In the genomic region with DNA sequence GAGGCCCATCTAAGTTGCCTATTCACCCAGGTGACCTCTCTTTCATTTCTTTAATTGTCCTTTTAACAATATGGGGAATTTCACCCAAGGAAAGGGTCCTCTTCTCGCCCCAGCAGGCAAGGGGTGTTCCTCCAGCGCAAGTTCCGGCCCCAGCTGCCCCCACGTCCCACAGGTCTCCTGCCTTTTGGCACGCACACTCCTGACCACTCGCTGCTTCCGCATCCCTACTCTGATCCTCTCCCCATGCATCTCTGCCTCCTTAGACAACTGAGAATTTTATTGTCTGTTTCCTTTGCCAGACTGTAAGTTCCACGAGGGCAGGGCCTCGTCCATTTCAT, we compare ENCODE assay signal across 6 cellular contexts. TPM values are rescaled to one million over a fixed set of nuclear protein-coding genes. Genes with fewer than 3 reads are reported as not detected.
DNase-seq lines count a peak whose midpoint lies in the region; ATAC-seq and TF ChIP-seq lines count a peak whose summit lies in the region.

No MANE protein-coding gene starts in this region.

- H3K27me3 Mint-ChIP-seq in T-helper 1 cell treated with Interleukin-12 subunit alpha and Interleukin-12 subunit beta and Interleukin-4 antibody, amounts not matched to agents 30 μg/mL and 1 μg/mL, for 36 hours (ENCODE audit: low read depth), result peaks cover 4% of the 10 kb centered on the region

- no peaks in the 10 kb centered on the region for H3K9me3 Mint-ChIP-seq in T-helper 1 cell treated with Interleukin-12 subunit alpha and Interleukin-12 subunit beta and Interleukin-4 antibody, amounts not matched to agents 30 μg/mL and 1 μg/mL, for 36 hours

- H3K27me3 ChIP-seq in foreskin keratinocyte (no peaks in the 10 kb centered on the region), thoracic aorta (replicated peaks; ENCODE audit: insufficient read depth) (no peaks in the 10 kb centered on the region)

- peaks cover 32% of the 10 kb centered on the region for H3K4me1 Mint-ChIP-seq in T-helper 1 cell treated with Interleukin-12 subunit alpha and Interleukin-12 subunit beta and Interleukin-4 antibody, amounts not matched to agents 30 μg/mL and 1 μg/mL, for 36 hours (ENCODE audit: low read depth)

- H3K27ac ChIP-seq in foreskin keratinocyte (peak overlapping the region; percentile 45), thoracic aorta (peak overlapping the region; percentile 97 to 99)

- no peaks in the 10 kb centered on the region for H3K36me3 ChIP-seq in thoracic aorta

- peak overlapping the region; percentile 95 for H3K4me3 ChIP-seq in thoracic aorta

- DNase-seq in T-helper 1 cell, result no peak
- no peak for DNase-seq in foreskin keratinocyte
- no peak for DNase-seq in thoracic aorta (ENCODE audit: low spot score)
- no peak for DNase-seq in superior temporal gyrus (ENCODE audit: extremely low spot score)
- no peak for DNase-seq in activated CD8-positive, alpha-beta memory T cell treated with anti-CD3 and anti-CD28 coated beads, Interleukin-2, amount 50 U/mL, for 48 hours

- peak overlapping the region; percentile 93 for H3K27ac Mint-ChIP-seq in T-helper 1 cell treated with Interleukin-12 subunit alpha and Interleukin-12 subunit beta and Interleukin-4 antibody, amounts not matched to agents 30 μg/mL and 1 μg/mL, for 36 hours

- H3K4me3 Mint-ChIP-seq in T-helper 1 cell treated with Interleukin-12 subunit alpha and Interleukin-12 subunit beta and Interleukin-4 antibody, amounts not matched to agents 30 μg/mL and 1 μg/mL, for 36 hours, result peak overlapping the region; percentile 91

- TF ChIP-seq CTCF in foreskin keratinocyte (conservative IDR thresholded peaks at IDR 0.05), result no peak
- no peak for TF ChIP-seq CTCF in thoracic aorta (IDR thresholded peaks at IDR 0.05)

- peaks cover 39% of the 10 kb centered on the region for H3K36me3 Mint-ChIP-seq in T-helper 1 cell treated with Interleukin-12 subunit alpha and Interleukin-12 subunit beta and Interleukin-4 antibody, amounts not matched to agents 30 μg/mL and 1 μg/mL, for 36 hours (ENCODE audit: low read depth)

- H3K9me3 ChIP-seq in thoracic aorta, result no peaks in the 10 kb centered on the region

- ATAC-seq in foreskin keratinocyte (no peak), thoracic aorta (ENCODE audit: insufficient number of reproducible peaks, low FRiP score, low read depth) (peak; percentile 30)

- H3K4me1 ChIP-seq in foreskin keratinocyte (peaks cover 18% of the 10 kb centered on the region), thoracic aorta (ENCODE audit: control insufficient read depth in 1 of 2, low read depth in 2 of 2) (peaks cover 30 to 37% of the 10 kb centered on the region in 2 donors)

RNA-seq across cellular contexts. Expression of a gene that starts 0.7 kb away (rescaled TPM):
- total RNA-seq in foreskin keratinocyte (794 and 818 TPM in 2 replicates), thoracic aorta (100 to 1,000 TPM; 378 to 469 TPM)
- polyA plus RNA-seq in foreskin keratinocyte, result 894 and 918 TPM in 2 replicates

RNA-seq across cellular contexts. Expression of a gene that starts 44.5 kb away (rescaled TPM):
- total RNA-seq in foreskin keratinocyte (0.14 and 0.18 TPM in 2 replicates), thoracic aorta (1 to 10 TPM; 3.5 to 4.2 TPM)
- polyA plus RNA-seq in foreskin keratinocyte, result 0.11 and 0.12 TPM in 2 replicates

RNA-seq across cellular contexts. Expression of a gene that starts 49.5 kb away (rescaled TPM):
- total RNA-seq in foreskin keratinocyte (0.28 and 0.41 TPM in 2 replicates), thoracic aorta (1 to 10 TPM in 1 of 2 donors, under 1 TPM in 1; 0.41 to 4.4 TPM)
- 0.39 and 0.55 TPM in 2 replicates for polyA plus RNA-seq in foreskin keratinocyte

RNA-seq across cellular contexts. Expression of a gene that starts 53.6 kb away (rescaled TPM):
- total RNA-seq in foreskin keratinocyte (101 and 108 TPM in 2 replicates), thoracic aorta (10 to 100 TPM; 95.9 to 97.5 TPM)
- 114 and 120 TPM in 2 replicates for polyA plus RNA-seq in foreskin keratinocyte

RNA-seq across cellular contexts. Expression of a gene that starts 54.0 kb away (rescaled TPM):
- total RNA-seq in foreskin keratinocyte (40.9 and 43.5 TPM in 2 replicates), thoracic aorta (10 to 100 TPM; 19.4 to 38.4 TPM)
- 65.1 and 66.6 TPM in 2 replicates for polyA plus RNA-seq in foreskin keratinocyte
